In genomic region chr12:122880668-122881067, GRCh38 we compare ENCODE assay signal across 8 cellular contexts. TPM values are rescaled to one million over a fixed set of nuclear protein-coding genes. Genes with fewer than 3 reads are reported as not detected.
DNase-seq lines count a peak whose midpoint lies in the region; ATAC-seq and TF ChIP-seq lines count a peak whose summit lies in the region.

No MANE protein-coding gene starts in this region.

- H3K4me1 Mint-ChIP-seq in glutamatergic neuron (ENCODE audit: low read depth, unreplicated experiment), result peaks cover 24% of the 10 kb centered on the region

- TF ChIP-seq POLR2A in HCT116 (IDR thresholded peaks at IDR 0.05; ENCODE audit: borderline replicate concordance, extremely low read depth, insufficient read depth, insufficient read length), result no peak

- peaks cover 43% of the 10 kb centered on the region; the same call in 1 of the 2 replicates for H4K20me1 ChIP-seq in HCT116 (ENCODE audit: insufficient read depth)

- H3K36me3 ChIP-seq in BJ (ENCODE audit: control insufficient read depth, insufficient read depth, low read length) (no peaks in the 10 kb centered on the region; the same call in 1 of the 2 replicates), HCT116 (ENCODE audit: control insufficient read depth in 1 of 2, insufficient read depth in 2 of 2, low read length in 2 of 2) (no peaks in the 10 kb centered on the region; a peak in 1 of 4 replicates)

- RAD21 ChIA-PET in HCT116 (lab: Charles Lee; ENCODE audit: low non-redundant PET in 1 of 2, low total read pairs in 2 of 2, uncharacterized antibody in 2 of 2, unreplicated experiment in 2 of 2), result interaction anchor here (0.7 to 1.1 kb wide), 3 partner anchors 67 to 73 kb away, joined by 3 to 6 read pairs (median 3); no protein-coding TSS in a partner anchor

- no peaks in the 10 kb centered on the region for H3K36me3 Mint-ChIP-seq in glutamatergic neuron (ENCODE audit: unreplicated experiment)

- H3K4me1 ChIP-seq in HCT116 (ENCODE audit: control insufficient read depth in 1 of 2, insufficient read depth in 2 of 2, low read length in 2 of 2), result peaks cover 5 to 53% of the 10 kb centered on the region in 2 experiments

- ATAC-seq in HCT116 (peak; percentile 98), GM21390 (IDR thresholded peaks at IDR 0.05; ENCODE audit: unreplicated experiment) (no peak), HG02759 (IDR thresholded peaks at IDR 0.05; ENCODE audit: unreplicated experiment) (no peak)

- intact Hi-C loops in HCT116 (cut with micrococcal nuclease), result loop anchor here (1.0 to 5.0 kb wide), 2 partner anchors 72 to 357 kb away; no protein-coding TSS in a partner anchor

- POLR2A ChIA-PET in BJ (lab: Charles Lee), result no interaction called here
- POLR2A ChIA-PET in HCT116 (lab: Charles Lee), result no interaction called here

- H3K79me2 ChIP-seq in HCT116 (ENCODE audit: insufficient read depth, low read length), result peaks cover 99% of the 10 kb centered on the region

- peaks cover 12% of the 10 kb centered on the region for H3K27me3 Mint-ChIP-seq in glutamatergic neuron (ENCODE audit: unreplicated experiment)

- TF ChIP-seq CTCF in BJ (IDR thresholded peaks at IDR 0.05; ENCODE audit: insufficient read depth, low read depth, low read length), result peak; percentile 57
- TF ChIP-seq CTCF in HCT116 (IDR thresholded peaks at IDR 0.05 in 2 of 3, conservative IDR thresholded peaks at IDR 0.05 in 1 of 3; ENCODE audit: borderline replicate concordance in 1 of 3, insufficient read depth in 1 of 3, low read depth in 2 of 3, low read length in 2 of 3), result peak; percentile 31 to 74 (median 71); a peak in 5 of 6 replicates
- no peak for TF ChIP-seq CTCF in glutamatergic neuron (IDR thresholded peaks at IDR 0.05; ENCODE audit: partially characterized antibody, unreplicated experiment)
- peak; percentile 51 for TF ChIP-seq CTCF in retinal pigment epithelial cell (conservative IDR thresholded peaks at IDR 0.05; ENCODE audit: low read depth, low read length)

- peak overlapping the region; percentile 73 for H3K27ac Mint-ChIP-seq in glutamatergic neuron (ENCODE audit: unreplicated experiment)

- H3K4me3 ChIP-seq in BJ (ENCODE audit: low read depth, low read length) (no peak overlapping the region), HCT116 (replicated peaks in 1 of 2; ENCODE audit: low read depth in 1 of 2, low read length in 2 of 2) (no peak overlapping the region), retinal pigment epithelial cell (ENCODE audit: low read length) (no peak overlapping the region)

- no peaks in the 10 kb centered on the region for H3K9me3 ChIP-seq in HCT116 (ENCODE audit: control insufficient read depth in 1 of 2, insufficient read depth in 1 of 2, low read depth in 1 of 2, low read length in 2 of 2)

- BruUV-seq in HCT116 (replicated peaks; lab: Mats Ljungman, UMichigan), result no TSS peak

- H3K4me3 Mint-ChIP-seq in glutamatergic neuron (ENCODE audit: unreplicated experiment), result no peak overlapping the region

- no peaks in the 10 kb centered on the region for H3K27me3 ChIP-seq in BJ (ENCODE audit: control insufficient read depth, insufficient read depth, low read length)
- no peaks in the 10 kb centered on the region for H3K27me3 ChIP-seq in HCT116 (ENCODE audit: insufficient read depth, low read length)

- CTCF ChIA-PET in BJ (lab: Yijun Ruan, JAX), result interaction anchor here (0.8 to 3.5 kb wide), 8 partner anchors 9 to 74 kb away, joined by 3 to 24 read pairs (median 4); no protein-coding TSS in a partner anchor
- CTCF ChIA-PET in HCT116 (lab: Charles Lee), result interaction anchor here (0.9 to 1.5 kb wide), 7 partner anchors 8 to 69 kb away, joined by 3 to 6 read pairs (median 3); no protein-coding TSS in a partner anchor

- H3K4me2 ChIP-seq in HCT116 (ENCODE audit: low read length), result no peak overlapping the region

- no peak overlapping the region for H3K27ac ChIP-seq in HCT116 (ENCODE audit: low read depth, low read length)

- H3K9me2 ChIP-seq in HCT116 (ENCODE audit: insufficient read depth), result no peaks in the 10 kb centered on the region

- TF ChIP-seq RAD21 in HCT116 (IDR thresholded peaks at IDR 0.05; ENCODE audit: low read depth), result peak; percentile 82

- no peak overlapping the region for H2AFZ ChIP-seq in HCT116 (ENCODE audit: low read depth, low read length, poor library complexity, severe bottlenecking)

- peaks cover 2% of the 10 kb centered on the region for H3K9me3 Mint-ChIP-seq in glutamatergic neuron (ENCODE audit: unreplicated experiment)

- H3K9ac ChIP-seq in HCT116 (ENCODE audit: low read length), result no peak overlapping the region

- DNase-seq in BJ (ENCODE audit: low read depth), result no peak
- DNase-seq in HCT116 (ENCODE audit: low read depth, low spot score), result no peak
- peak; percentile 45 for DNase-seq in UCSD-AML1 (lab: John Stamatoyannopoulos, UW; ENCODE audit: unreplicated experiment)
- peak; percentile 60 for DNase-seq in glutamatergic neuron
- DNase-seq in retinal pigment epithelial cell (ENCODE audit: low read depth), result no peak
- DNase-seq in NK-92 treated with Interleukin-12 subunit alpha and Interleukin-12 subunit beta, amount 100 ng/mL, for 24 hours (lab: John Stamatoyannopoulos, UW), result no peak

TF ChIP-seq in HCT116, 20 proteins besides CTCF, POLR2A, EP300 and RAD21:
- no peak for TF ChIP-seq FOSL1 (IDR thresholded peaks at IDR 0.05; ENCODE audit: low read depth)
- TF ChIP-seq SRF (IDR thresholded peaks at IDR 0.05; ENCODE audit: low read depth), result no peak
- no peak for TF ChIP-seq MAX (IDR thresholded peaks at IDR 0.05)
- no peak for TF ChIP-seq EZH2phosphoT487 (IDR thresholded peaks at IDR 0.05; ENCODE audit: borderline replicate concordance)
- no peak for TF ChIP-seq REST (IDR thresholded peaks at IDR 0.05; ENCODE audit: low read depth)
- no peak for TF ChIP-seq SIN3A (IDR thresholded peaks at IDR 0.05; ENCODE audit: low read depth)
TF ChIP-seq in HCT116: peak in this region for 0.

RNA-seq across cellular contexts. Expression of gene VPS37B, which starts 15.3 kb away (rescaled TPM):
- 17.0 and 18.1 TPM in 2 replicates for polyA plus RNA-seq in BJ (2011; rRNA removed)
- 11.3 and 11.4 TPM in 2 replicates for polyA minus RNA-seq in BJ (2011; rRNA and poly(A)+ RNA removed)
- total RNA-seq in HCT116 (2021; ENCODE audit: unreplicated experiment), result 55.0 TPM
- polyA plus RNA-seq in HCT116 (2012), result 48.3 and 53.6 TPM in 2 replicates
- 19.7 TPM for total RNA-seq in glutamatergic neuron (ENCODE audit: unreplicated experiment)

RNA-seq across cellular contexts. Expression of gene HIP1R, which starts 45.4 kb away (rescaled TPM):
- 5.7 and 12.8 TPM in 2 replicates for polyA plus RNA-seq in BJ (2011; rRNA removed)
- 8.9 and 9.4 TPM in 2 replicates for polyA minus RNA-seq in BJ (2011; rRNA and poly(A)+ RNA removed)
- total RNA-seq in HCT116 (2021; ENCODE audit: unreplicated experiment), result 57.8 TPM
- 36.7 and 38.8 TPM in 2 replicates for polyA plus RNA-seq in HCT116 (2012)
- 19.3 TPM for total RNA-seq in glutamatergic neuron (ENCODE audit: unreplicated experiment)

Comparison
In these comparisons a context has a peak if more than half of its experiments do, and no peak if none do; other contexts are left out.
1. DNase-seq: peak in UCSD-AML1 (single experiment) and glutamatergic neuron (single experiment); none in BJ (single experiment), HCT116 (single experiment), retinal pigment epithelial cell (single experiment) and NK-92 treated with Interleukin-12 subunit alpha and Interleukin-12 subunit beta, amount 100 ng/mL, for 24 hours (single experiment).